ENCODE assay signal across 35 cellular contexts in genomic region chr5:180299526-180299925, GRCh38. TPM values are rescaled to one million over a fixed set of nuclear protein-coding genes. Genes with fewer than 3 reads are reported as not detected.
"Had no signal": no experiment of that assay in that cellular context is flagged by ENCODE, and none has a peak within 500 bp of the region (broad histone marks: within the 10 kb centered on the region; RNA-seq: fewer than 3 reads in every experiment).

No MANE protein-coding gene starts in this region.

- H3K27ac Mint-ChIP-seq: activated B cell treated with CpG ODN at 0.5 μM for 24 hours; activated CD4-positive, alpha-beta memory T cell treated with anti-CD3 and anti-CD28 coated beads for 36 hours; activated CD4-positive, alpha-beta T cell treated with anti-CD3 and anti-CD28 coated beads, Interleukin-2, amount 10 ng/mL, durations not matched to agents 24 days and 14 days; activated CD8-positive, alpha-beta T cell treated with anti-CD3 and anti-CD28 coated beads for 36 hours; activated naive CD4-positive, alpha-beta T cell treated with anti-CD3 and anti-CD28 coated beads for 36 hours; activated naive CD4-positive, alpha-beta T cell treated with anti-CD3 and anti-CD28 coated beads, Interleukin-2, amount 50 U/mL, for 72 hours; activated naive CD8-positive, alpha-beta T cell treated with anti-CD3 and anti-CD28 coated beads for 36 hours; activated T-cell treated with anti-CD3 and anti-CD28 coated beads, Interleukin-2, amount 50 U/mL, for 72 hours; activated T-helper 1 cell treated with anti-CD3 and anti-CD28 coated beads, Interleukin-12 subunit alpha, Interleukin-12 subunit beta, Interleukin-2, Interleukin-4 antibody, amounts not matched to agents 30 ng/mL and 10 ng/mL and 1 ng/mL, durations not matched to agents 14 hours and 24 hours and 36 hours; activated T-helper 17 cell treated with anti-CD3 and anti-CD28 coated beads, Interleukin-2, amount 50 U/mL, for 72 hours; T-helper 1 cell treated with Interleukin-12 subunit alpha and Interleukin-12 subunit beta and Interleukin-4 antibody, amounts not matched to agents 30 μg/mL and 1 μg/mL, for 36 hours; T-helper 2 cell treated with Interferon-gamma antibody and Interleukin-4, amounts not matched to agents 5 μg/mL and 100 μg/mL, for 36 hours had no signal

- H3K9me3 ChIP-seq: adrenal gland, body of pancreas, breast epithelium had no signal

- H3K4me1 Mint-ChIP-seq: activated CD4-positive, alpha-beta T cell treated with anti-CD3 and anti-CD28 coated beads, Interleukin-2, amount 10 ng/mL, durations not matched to agents 24 days and 14 days; activated T-helper 17 cell treated with anti-CD3 and anti-CD28 coated beads, Interleukin-2, amount 50 U/mL, for 72 hours had no signal

- H3K36me3 Mint-ChIP-seq: activated CD4-positive, alpha-beta memory T cell treated with anti-CD3 and anti-CD28 coated beads for 36 hours; activated naive CD4-positive, alpha-beta T cell treated with anti-CD3 and anti-CD28 coated beads, Interleukin-2, amount 50 U/mL, for 72 hours; activated naive CD8-positive, alpha-beta T cell treated with anti-CD3 and anti-CD28 coated beads for 36 hours had no signal

- H3K27me3 ChIP-seq: adrenal gland, body of pancreas, brain microvascular endothelial cell, breast epithelium had no signal

- H3K4me3 ChIP-seq: adrenal gland, body of pancreas, breast epithelium had no signal

- H3K4me3 Mint-ChIP-seq: activated B cell treated with CpG ODN at 0.5 μM for 24 hours; activated CD4-positive, alpha-beta memory T cell treated with anti-CD3 and anti-CD28 coated beads for 36 hours; activated CD4-positive, alpha-beta T cell treated with anti-CD3 and anti-CD28 coated beads, Interleukin-2, amount 10 ng/mL, durations not matched to agents 24 days and 14 days; activated CD8-positive, alpha-beta T cell treated with anti-CD3 and anti-CD28 coated beads for 36 hours; activated naive CD4-positive, alpha-beta T cell treated with anti-CD3 and anti-CD28 coated beads for 36 hours; activated naive CD8-positive, alpha-beta T cell treated with anti-CD3 and anti-CD28 coated beads for 36 hours; activated T-cell treated with anti-CD3 and anti-CD28 coated beads, Interleukin-2, amount 50 U/mL, for 4 hours; activated T-cell treated with anti-CD3 and anti-CD28 coated beads, Interleukin-2, amount 50 U/mL, for 72 hours; activated T-helper 1 cell treated with anti-CD3 and anti-CD28 coated beads, Interleukin-12 subunit alpha, Interleukin-12 subunit beta, Interleukin-2, Interleukin-4 antibody, amounts not matched to agents 30 ng/mL and 10 ng/mL and 1 ng/mL, durations not matched to agents 14 hours and 24 hours and 36 hours; activated T-helper 17 cell treated with anti-CD3 and anti-CD28 coated beads, Interleukin-2, amount 50 U/mL, for 72 hours; T-helper 1 cell treated with Interleukin-12 subunit alpha and Interleukin-12 subunit beta and Interleukin-4 antibody, amounts not matched to agents 30 μg/mL and 1 μg/mL, for 36 hours; T-helper 2 cell treated with Interferon-gamma antibody and Interleukin-4, amounts not matched to agents 5 μg/mL and 100 μg/mL, for 36 hours had no signal

- H3K4me1 ChIP-seq: adrenal gland, body of pancreas, breast epithelium had no signal

- H3K27ac ChIP-seq: adrenal gland, body of pancreas, brain microvascular endothelial cell, breast epithelium, VCaP had no signal

- H3K9me3 Mint-ChIP-seq: activated B cell treated with CpG ODN at 0.5 μM for 24 hours; activated CD4-positive, alpha-beta memory T cell treated with anti-CD3 and anti-CD28 coated beads for 36 hours; activated CD4-positive, alpha-beta T cell treated with anti-CD3 and anti-CD28 coated beads, Interleukin-2, amount 10 ng/mL, durations not matched to agents 24 days and 14 days; activated CD8-positive, alpha-beta T cell treated with anti-CD3 and anti-CD28 coated beads for 36 hours; activated naive CD4-positive, alpha-beta T cell treated with anti-CD3 and anti-CD28 coated beads for 36 hours; activated naive CD4-positive, alpha-beta T cell treated with anti-CD3 and anti-CD28 coated beads, Interleukin-2, amount 50 U/mL, for 72 hours; activated naive CD8-positive, alpha-beta T cell treated with anti-CD3 and anti-CD28 coated beads for 36 hours; activated T-cell treated with anti-CD3 and anti-CD28 coated beads, Interleukin-2, amount 50 U/mL, for 4 hours; activated T-cell treated with anti-CD3 and anti-CD28 coated beads, Interleukin-2, amount 50 U/mL, for 72 hours; activated T-helper 1 cell treated with anti-CD3 and anti-CD28 coated beads, Interleukin-12 subunit alpha, Interleukin-12 subunit beta, Interleukin-2, Interleukin-4 antibody, amounts not matched to agents 30 ng/mL and 10 ng/mL and 1 ng/mL, durations not matched to agents 14 hours and 24 hours and 36 hours; activated T-helper 17 cell treated with anti-CD3 and anti-CD28 coated beads, Interleukin-2, amount 50 U/mL, for 72 hours; T-helper 1 cell treated with Interleukin-12 subunit alpha and Interleukin-12 subunit beta and Interleukin-4 antibody, amounts not matched to agents 30 μg/mL and 1 μg/mL, for 36 hours; T-helper 2 cell treated with Interferon-gamma antibody and Interleukin-4, amounts not matched to agents 5 μg/mL and 100 μg/mL, for 36 hours had no signal

- H3K36me3 ChIP-seq: adrenal gland, breast epithelium had no signal

- ATAC-seq: activated CD8-positive, alpha-beta T cell treated with anti-CD3 and anti-CD28 coated beads for 36 hours; activated naive CD4-positive, alpha-beta T cell treated with anti-CD3 and anti-CD28 coated beads, Interleukin-2, amount 50 U/mL, for 72 hours; activated T-cell treated with anti-CD3 and anti-CD28 coated beads, Interleukin-2, amount 50 U/mL, for 4 hours; activated T-cell treated with anti-CD3 and anti-CD28 coated beads, Interleukin-2, amount 50 U/mL, for 72 hours; activated T-helper 17 cell treated with anti-CD3 and anti-CD28 coated beads, Interleukin-2, amount 50 U/mL, for 72 hours; body of pancreas had no signal

- DNase-seq: activated B cell treated with CpG ODN at 0.5 μM for 24 hours; activated CD4-positive, alpha-beta memory T cell treated with anti-CD3 and anti-CD28 coated beads for 36 hours; activated CD4-positive, alpha-beta T cell treated with anti-CD3 and anti-CD28 coated beads for 4 hours; activated CD4-positive, alpha-beta T cell treated with anti-CD3 and anti-CD28 coated beads, Interleukin-2, amount 10 ng/mL, durations not matched to agents 24 days and 14 days; activated CD4-positive, alpha-beta T cell treated with anti-CD3 and anti-CD28 coated beads, Interleukin-2, amount 50 U/mL, for 1 hour; activated CD4-positive, alpha-beta T cell treated with anti-CD3 and anti-CD28 coated beads, Interleukin-2, amount 50 U/mL, for 4 hours; activated CD4-positive, CD25-positive, alpha-beta regulatory T cell treated with anti-CD3 and anti-CD28 coated beads, Interleukin-2, amount 50 U/mL, for 72 hours; activated CD8-positive, alpha-beta memory T cell treated with anti-CD3 and anti-CD28 coated beads, Interleukin-2, amount 50 U/mL, for 4 hours; activated CD8-positive, alpha-beta T cell treated with anti-CD3 and anti-CD28 coated beads for 36 hours; activated effector memory CD4-positive, alpha-beta T cell treated with anti-CD3 and anti-CD28 coated beads, Interleukin-2, amount 50 U/mL, for 16 hours; activated gamma-delta T cell treated with Interleukin-2 at 50 U/mL for 16 hours; activated naive CD4-positive, alpha-beta T cell; activated naive CD4-positive, alpha-beta T cell treated with anti-CD3 and anti-CD28 coated beads for 36 hours; activated naive CD4-positive, alpha-beta T cell treated with anti-CD3 and anti-CD28 coated beads, Interleukin-2, amount 50 U/mL, for 16 hours; activated naive CD8-positive, alpha-beta T cell treated with anti-CD3 and anti-CD28 coated beads for 36 hours; activated T-cell treated with anti-CD3 and anti-CD28 coated beads for 4 hours; activated T-cell treated with anti-CD3 and anti-CD28 coated beads, Interleukin-2, amount 50 U/mL, for 1 hour; activated T-cell treated with anti-CD3 and anti-CD28 coated beads, Interleukin-2, amount 50 U/mL, for 4 hours; activated T-cell treated with anti-CD3 and anti-CD28 coated beads, Interleukin-2, amount 50 U/mL, for 72 hours; adrenal gland; amniotic stem cell; aorta; body of pancreas; brain microvascular endothelial cell; central memory CD4-positive, alpha-beta T cell; T-helper 1 cell; T-helper 2 cell; T-helper 9 cell had no signal

- H3K27me3 Mint-ChIP-seq: activated CD4-positive, alpha-beta T cell treated with anti-CD3 and anti-CD28 coated beads, Interleukin-2, amount 10 ng/mL, durations not matched to agents 24 days and 14 days; activated naive CD8-positive, alpha-beta T cell treated with anti-CD3 and anti-CD28 coated beads for 36 hours had no signal

RNA-seq across cellular contexts. Expression of gene GFPT2, which starts 53.6 kb away (rescaled TPM):
- total RNA-seq: activated CD8-positive, alpha-beta T cell treated with anti-CD3 and anti-CD28 coated beads for 36 hours had no signal
